Comparison of ENCODE assay signal across 23 cellular contexts in genomic region chr2:229375241-229375640, GRCh38.
DNase-seq lines count a peak whose midpoint lies in the region; ATAC-seq, FAIRE-seq and TF ChIP-seq lines count a peak whose summit lies in the region.
"Had no signal": no experiment of that assay in that cellular context is flagged by ENCODE, and none has a peak within 500 bp of the region (broad histone marks: within the 10 kb centered on the region; RNA-seq: fewer than 3 reads in every experiment).

No MANE protein-coding gene starts in this region.

- in situ Hi-C loops in astrocyte of the spinal cord (cut with HindIII; ENCODE audit: low sequenced_read_pairs): no loop called here

- H3K27me3 Mint-ChIP-seq in activated CD4-positive, alpha-beta T cell treated with anti-CD3 and anti-CD28 coated beads for 36 hours: peaks cover 4% of the 10 kb centered on the region
- H3K27me3 Mint-ChIP-seq: IgD-negative memory B cell had no signal

- no peak for ATAC-seq in HG03039 (IDR thresholded peaks at IDR 0.05; ENCODE audit: unreplicated experiment)
- no peak for ATAC-seq in activated CD4-positive, alpha-beta T cell treated with anti-CD3 and anti-CD28 coated beads for 36 hours

- intact Hi-C loops in activated CD4-positive, alpha-beta T cell treated with anti-CD3 and anti-CD28 coated beads for 36 hours (cut with DNase I, micrococcal nuclease): no loop called here

- H3K9me3 Mint-ChIP-seq in activated CD4-positive, alpha-beta T cell treated with anti-CD3 and anti-CD28 coated beads for 36 hours (ENCODE audit: low read depth): no peaks in the 10 kb centered on the region

- no peaks in the 10 kb centered on the region for H3K36me3 Mint-ChIP-seq in activated CD4-positive, alpha-beta T cell treated with anti-CD3 and anti-CD28 coated beads for 36 hours (ENCODE audit: low read depth)

- TF ChIP-seq CTCF in AG10803 (conservative IDR thresholded peaks at IDR 0.05; ENCODE audit: low read length) (no peak), astrocyte of the spinal cord (IDR thresholded peaks at IDR 0.05; ENCODE audit: low read depth, low read length) (no peak)

- peak; percentile 68 for DNase-seq in AG10803 (ENCODE audit: low read depth)
- DNase-seq in M059J (ENCODE audit: low read depth): peak; percentile 42
- peak; percentile 59 for DNase-seq in astrocyte of the spinal cord (ENCODE audit: low read depth, low spot score)
- DNase-seq in iris pigment epithelial cell (ENCODE audit: low read depth): peak; percentile 65
- DNase-seq in NCI-H345 treated with DMSO at 0.1 percent for 48 hours (lab: John Stamatoyannopoulos, UW; ENCODE audit: unreplicated experiment): no peak
- no peak for DNase-seq in RCC 7860 (ENCODE audit: low spot score)
- no peak for DNase-seq in activated CD4-positive, alpha-beta T cell treated with anti-CD3 and anti-CD28 coated beads for 36 hours
- DNase-seq: CD4-positive, alpha-beta T cell; COR-L47; DMS79; MV-4-11; NCI-H1105 treated with DMSO at 0.1 percent for 48 hours; NCI-H2081; NCI-H2171 treated with DMSO at 0.1 percent for 48 hours; NCI-H69; PC-9; SHP77 treated with DMSO at 0.1 percent for 48 hours had no signal

- H3K27ac Mint-ChIP-seq in activated CD4-positive, alpha-beta T cell treated with anti-CD3 and anti-CD28 coated beads for 36 hours: no peak overlapping the region
- H3K27ac Mint-ChIP-seq: CD4-positive, alpha-beta T cell; IgD-negative memory B cell had no signal

- no peak for FAIRE-seq in RCC 7860 (lab: Jason Lieb, UNC)
- FAIRE-seq: A204.1, GM12892 had no signal

- POLR2A ChIA-PET in activated CD4-positive, alpha-beta T cell treated with anti-CD3 and anti-CD28 coated beads for 36 hours (lab: Charles Lee): no interaction called here

- CTCF ChIA-PET in activated CD4-positive, alpha-beta T cell treated with anti-CD3 and anti-CD28 coated beads for 36 hours (lab: Charles Lee): no interaction called here

- H3K4me3 Mint-ChIP-seq in activated CD4-positive, alpha-beta T cell treated with anti-CD3 and anti-CD28 coated beads for 36 hours: no peak overlapping the region
- H3K4me3 Mint-ChIP-seq: CD4-positive, alpha-beta T cell; IgD-negative memory B cell had no signal

- no peaks in the 10 kb centered on the region for H3K4me1 Mint-ChIP-seq in activated CD4-positive, alpha-beta T cell treated with anti-CD3 and anti-CD28 coated beads for 36 hours
- H3K4me1 Mint-ChIP-seq: IgD-negative memory B cell had no signal

- H3K4me3 ChIP-seq in AG10803 (ENCODE audit: low read length) (no peak overlapping the region), astrocyte of the spinal cord (ENCODE audit: low read depth, low read length) (no peak overlapping the region)
- H3K4me3 ChIP-seq: BLaER1, PC-9, SK-N-MC had no signal

Comparison
In these comparisons a context has a peak if more than half of its experiments do, and no peak if none do; other contexts are left out.
1. DNase-seq: peak in AG10803 (single experiment), M059J (single experiment), astrocyte of the spinal cord (single experiment) and iris pigment epithelial cell (single experiment); none in NCI-H345 treated with DMSO at 0.1 percent for 48 hours (single experiment), RCC 7860 (single experiment) and activated CD4-positive, alpha-beta T cell treated with anti-CD3 and anti-CD28 coated beads for 36 hours (single experiment).